In the genomic region with DNA sequence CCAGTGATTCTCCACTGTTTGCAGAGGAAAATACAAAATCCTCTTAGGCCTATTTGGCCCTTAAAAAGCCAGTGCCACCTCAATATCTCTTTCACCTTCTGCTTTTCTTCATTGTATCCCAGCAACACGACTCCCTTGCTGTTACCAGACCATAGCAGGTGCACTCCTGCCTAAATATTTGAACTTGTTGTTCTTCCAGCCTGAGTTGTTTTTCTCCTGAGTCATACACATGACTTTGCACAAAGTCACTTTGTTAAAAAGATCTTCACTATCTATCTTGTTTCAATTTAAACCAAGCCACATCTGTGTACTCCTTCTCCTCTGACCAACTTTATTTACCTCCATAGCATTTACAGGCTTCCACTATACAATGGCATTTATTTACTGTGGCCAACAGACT, we compare ENCODE assay signal across 24 cellular contexts.
"Had no signal": no experiment of that assay in that cellular context is flagged by ENCODE, and none has a peak within 500 bp of the region (broad histone marks: within the 10 kb centered on the region; RNA-seq: fewer than 3 reads in every experiment).

No MANE protein-coding gene starts in this region.

- H3K27ac ChIP-seq: dorsolateral prefrontal cortex, epithelial cell of prostate, gastroesophageal sphincter, heart left ventricle, hepatocyte, left ventricle myocardium inferior, lower lobe of right lung, ovary, right lobe of liver, testis, tibial artery had no signal

- H3K9me3 Mint-ChIP-seq: endodermal cell; stimulated activated memory B cell treated with anti-CD40 and anti-IgM and Interleukin-4, amounts not matched to agents 10 μg/mL and 1 μg/mL and 100 μg/mL, for 72 hours; type B pancreatic cell had no signal

- H3K4me3 Mint-ChIP-seq: endodermal cell; natural killer cell; stimulated activated memory B cell treated with anti-CD40 and anti-IgM and Interleukin-4, amounts not matched to agents 10 μg/mL and 1 μg/mL and 100 μg/mL, for 72 hours; type B pancreatic cell had no signal

- H3K27ac Mint-ChIP-seq: endodermal cell; natural killer cell; stimulated activated memory B cell treated with anti-CD40 and anti-IgM and Interleukin-4, amounts not matched to agents 10 μg/mL and 1 μg/mL and 100 μg/mL, for 72 hours; type B pancreatic cell had no signal

- H3K27me3 Mint-ChIP-seq: stimulated activated memory B cell treated with anti-CD40 and anti-IgM and Interleukin-4, amounts not matched to agents 10 μg/mL and 1 μg/mL and 100 μg/mL, for 72 hours; type B pancreatic cell had no signal

- H3K27me3 ChIP-seq: dorsolateral prefrontal cortex, gastroesophageal sphincter, heart left ventricle, hepatocyte, ovary, right lobe of liver, testis, tibial artery had no signal

- DNase-seq: dorsolateral prefrontal cortex; effector CD4-positive, alpha-beta T cell; endodermal cell; foreskin fibroblast; heart left ventricle; left colon; left ventricle myocardium inferior; lower lobe of right lung; natural killer cell; occipital lobe; ovary; posterior cingulate gyrus; right lobe of liver; stimulated activated CD4-positive, alpha-beta T cell treated with anti-CD3 and anti-CD28 coated beads, Interleukin-2, amount 100 ng/mL, for 24 hours; stimulated activated CD4-positive, alpha-beta T cell treated with anti-CD3 and anti-CD28 coated beads, Interleukin-4, amount 100 ng/mL, for 24 hours; stimulated activated naive CD8-positive, alpha-beta T cell treated with anti-CD3 and anti-CD28 coated beads, Interleukin-15, Interleukin-2, amounts not matched to agents 100 U/mL and 50 U/mL, for 24 hours; substantia nigra; testis; tibial artery had no signal

- H3K36me3 Mint-ChIP-seq: natural killer cell; stimulated activated memory B cell treated with anti-CD40 and anti-IgM and Interleukin-4, amounts not matched to agents 10 μg/mL and 1 μg/mL and 100 μg/mL, for 72 hours; type B pancreatic cell had no signal

- H3K36me3 ChIP-seq: gastroesophageal sphincter, heart left ventricle, left ventricle myocardium inferior, lower lobe of right lung, ovary, right lobe of liver, tibial artery had no signal

- H3K4me1 Mint-ChIP-seq: endodermal cell; natural killer cell; stimulated activated memory B cell treated with anti-CD40 and anti-IgM and Interleukin-4, amounts not matched to agents 10 μg/mL and 1 μg/mL and 100 μg/mL, for 72 hours had no signal

- H3K9me3 ChIP-seq: gastroesophageal sphincter, heart left ventricle, left ventricle myocardium inferior, lower lobe of right lung, ovary, right lobe of liver, testis, tibial artery had no signal

- H3K4me1 ChIP-seq: gastroesophageal sphincter, heart left ventricle, left ventricle myocardium inferior, lower lobe of right lung, right lobe of liver, testis, tibial artery had no signal

- H3K4me3 ChIP-seq: dorsolateral prefrontal cortex, gastroesophageal sphincter, heart left ventricle, hepatocyte, left ventricle myocardium inferior, lower lobe of right lung, ovary, right lobe of liver, testis, tibial artery had no signal
